22 cellular contexts compared by ENCODE assay signal in genomic region chr1:153795325-153795837, GRCh38. TPM values are rescaled to one million over a fixed set of nuclear protein-coding genes. Genes with fewer than 3 reads are reported as not detected.
DNase-seq lines count a peak whose midpoint lies in the region; FAIRE-seq and TF ChIP-seq lines count a peak whose summit lies in the region.
"Had no signal": no experiment of that assay in that cellular context is flagged by ENCODE, and none has a peak within 500 bp of the region (broad histone marks: within the 10 kb centered on the region; RNA-seq: fewer than 3 reads in every experiment).

No MANE protein-coding gene starts in this region.

- H3K9me3 ChIP-seq in HUES64 (ENCODE audit: insufficient read depth, low read depth, low read length), result no peaks in the 10 kb centered on the region
- H3K9me3 ChIP-seq: ascending aorta, BE2C had no signal

- peak overlapping the region; percentile 51 for H3K9ac ChIP-seq in HUES64 (ENCODE audit: low read depth, low read length)
- H3K9ac ChIP-seq: parathyroid adenoma had no signal

- DNase-seq in NCI-H1417 (lab: John Stamatoyannopoulos, UW) (peak in 2 of 3 experiments; percentile 30 to 44), NCI-H1417 treated with DMSO at 0.1 percent for 48 hours (lab: John Stamatoyannopoulos, UW) (no peak), coronary artery (ENCODE audit: low spot score) (peak; percentile 66), posterior vena cava (ENCODE audit: low spot score) (peak; percentile 67), urothelium cell line (ENCODE audit: low spot score) (no peak), HuH-7 (ENCODE audit: low spot score) (no peak), ureter (ENCODE audit: low spot score) (no peak)
- DNase-seq: 8988T; activated B cell treated with CpG ODN at 0.5 μM for 24 hours; activated gamma-delta T cell; BE2C; cortex of kidney; DMS 273 treated with DMSO at 0.1 percent for 48 hours; NCI-H1694 treated with DMSO at 0.1 percent for 48 hours; Right ventricle myocardium superior; stimulated activated CD4-positive, alpha-beta T cell treated with anti-CD3 and anti-CD28 coated beads, Interleukin-4, amount 100 ng/mL, for 4 hours; stimulated activated CD8-positive, alpha-beta memory T cell treated with anti-CD3 and anti-CD28 coated beads, Interleukin-4, amount 100 ng/mL, for 48 hours had no signal

- no peak overlapping the region for H3K4me3 ChIP-seq in HUES64 (ENCODE audit: low read length)
- no peak overlapping the region for H3K4me3 ChIP-seq in coronary artery
- H3K4me3 ChIP-seq: ascending aorta, skin epidermis had no signal

- no peaks in the 10 kb centered on the region for H3K36me3 ChIP-seq in HUES64 (ENCODE audit: insufficient read depth, low read length)
- H3K36me3 ChIP-seq: ascending aorta, BE2C had no signal

- no peak for TF ChIP-seq CTCF in coronary artery (IDR thresholded peaks at IDR 0.05)

- WGBS in HUES64, result 89% methylated on average over 18 of the region's 18 CpGs

- H3K27me3 ChIP-seq in HUES64 (ENCODE audit: insufficient read depth, low read length), result no peaks in the 10 kb centered on the region
- H3K27me3 ChIP-seq: ascending aorta, BE2C had no signal

- peaks cover 24% of the 10 kb centered on the region for H3K4me1 ChIP-seq in HUES64 (ENCODE audit: insufficient read depth, low read length)
- H3K4me1 ChIP-seq: BE2C, parathyroid adenoma had no signal

- FAIRE-seq in urothelium cell line (lab: Jason Lieb, UNC), result no peak
- FAIRE-seq: frontal cortex had no signal

- peak overlapping the region; percentile 26; the same call in 1 of the 2 replicates for H3K27ac ChIP-seq in HUES64 (ENCODE audit: low read depth, low read length)
- no peak overlapping the region for H3K27ac ChIP-seq in coronary artery
- H3K27ac ChIP-seq: ascending aorta, parathyroid adenoma, skin epidermis had no signal

- intact Hi-C loops in posterior vena cava (cut with DNase I), result loop anchor here (5.0 to 10.0 kb wide), 3 partner anchors 149 to 192 kb away; partner anchors contain the start of genes RAB13 (in 2 of the 2) and DENND4B (in 1 of the 2)

RNA-seq across cellular contexts. Expression of gene SLC27A3, which starts 20.2 kb away (rescaled TPM):
- 20.8 TPM for polyA plus RNA-seq in HUES64 (2013, experiment 1 of 2)
- 22.6 TPM for polyA plus RNA-seq in HUES64 (2013, experiment 2 of 2)
- total RNA-seq in posterior vena cava, result 10 to 100 TPM; 60.5 to 64.5 TPM
- total RNA-seq in ureter, result 28.8 TPM

Comparison
In these comparisons a context has a peak if more than half of its experiments do, and no peak if none do; other contexts are left out.
1. DNase-seq: peak in NCI-H1417 (2 of 3), coronary artery (single experiment) and posterior vena cava (single experiment); none in NCI-H1417 treated with DMSO at 0.1 percent for 48 hours (single experiment), urothelium cell line (single experiment), HuH-7 (single experiment) and ureter (single experiment).